Comparison of ENCODE assay signal across 1 cellular context in genomic region chr3:111071257-111072015, GRCh38.
TF ChIP-seq lines count a peak whose summit lies in the region.

NECTIN3 (plus strand) TSS chr3:111071816; CDS start chr3:111072018, 202 bp downstream.

TF ChIP-seq in SK-N-SH, 30 proteins besides CTCF, POLR2A, EP300 and RAD21 (continued from another document):
- TF ChIP-seq REST (IDR thresholded peaks at IDR 0.05; ENCODE audit: low read depth, low read length) = no peak
- TF ChIP-seq USF2 (IDR thresholded peaks at IDR 0.05; ENCODE audit: borderline replicate concordance, low read depth, low read length) = no peak
- no peak; the same call in 1 of the 2 replicates for TF ChIP-seq PBX3 (IDR thresholded peaks at IDR 0.05)
- TF ChIP-seq POLR2AphosphoS5 (IDR thresholded peaks at IDR 0.05; ENCODE audit: low read depth, low read length) = peak; percentile 81
- no peak; the same call in 1 of the 2 replicates for TF ChIP-seq RCOR1 (IDR thresholded peaks at IDR 0.05; ENCODE audit: low read length)
- TF ChIP-seq FOXM1 (IDR thresholded peaks at IDR 0.05; ENCODE audit: low read depth) = no peak
- TF ChIP-seq FOSL2 (IDR thresholded peaks at IDR 0.05; ENCODE audit: borderline replicate concordance, low read depth) = no peak
- TF ChIP-seq JUND (IDR thresholded peaks at IDR 0.05) = peak; percentile 56
- TF ChIP-seq SMC3 (IDR thresholded peaks at IDR 0.05; ENCODE audit: low read depth, low read length) = no peak
- TF ChIP-seq FOXJ3 (CRISPR knock-in tag; IDR thresholded peaks at IDR 0.05) = no peak
- TF ChIP-seq GATA2 (CRISPR knock-in tag; IDR thresholded peaks at IDR 0.05) = no peak
- TF ChIP-seq NFIC (IDR thresholded peaks at IDR 0.05; ENCODE audit: borderline replicate concordance) = peak; percentile 18; the same call in 1 of the 2 replicates
- no peak for TF ChIP-seq YY1 (IDR thresholded peaks at IDR 0.05; ENCODE audit: low read depth)
- TF ChIP-seq RXRA (IDR thresholded peaks at IDR 0.05; ENCODE audit: borderline replicate concordance, low read depth) = no peak
- TF ChIP-seq TEAD4 (IDR thresholded peaks at IDR 0.05; ENCODE audit: borderline replicate concordance, insufficient read depth) = no peak; the same call in 1 of the 2 replicates
- no peak for TF ChIP-seq CHD2 (IDR thresholded peaks at IDR 0.05; ENCODE audit: low read length, partially characterized antibody)
- 0 out of 2 replicates have a peak, but pooled peaks have one; percentile 43 for TF ChIP-seq ELF1 (IDR thresholded peaks at IDR 0.05)
- TF ChIP-seq MAX (IDR thresholded peaks at IDR 0.05; ENCODE audit: low read depth) = peak; percentile 69; the same call in 1 of the 2 replicates
- no peak for TF ChIP-seq IRF3 (IDR thresholded peaks at IDR 0.05; ENCODE audit: low read depth, low read length)
- no peak for TF ChIP-seq ZBTB33 (IDR thresholded peaks at IDR 0.05; ENCODE audit: borderline replicate concordance, low read depth)
- peak; percentile 85 for TF ChIP-seq TCF12 (IDR thresholded peaks at IDR 0.05)
- peak; percentile 60 for TF ChIP-seq NRF1 (IDR thresholded peaks at IDR 0.05; ENCODE audit: low read depth, low read length)
- no peak for TF ChIP-seq GABPA (IDR thresholded peaks at IDR 0.05; ENCODE audit: low read depth)
- TF ChIP-seq MXI1 (IDR thresholded peaks at IDR 0.05; ENCODE audit: low read depth, low read length) = 0 out of 2 replicates have a peak, but pooled peaks have one; percentile 11
- TF ChIP-seq TAF1 (IDR thresholded peaks at IDR 0.05; ENCODE audit: borderline replicate concordance, low read depth, low read length) = peak; percentile 87
